In genomic region chr11:130070829-130071205, GRCh38 we compare ENCODE assay signal across 8 cellular contexts. TPM values are rescaled to one million over a fixed set of nuclear protein-coding genes. Genes with fewer than 3 reads are reported as not detected.
DNase-seq lines count a peak whose midpoint lies in the region; ATAC-seq, FAIRE-seq and TF ChIP-seq lines count a peak whose summit lies in the region.

No MANE protein-coding gene starts in this region.

- H3K4me3 Mint-ChIP-seq in activated CD4-positive, alpha-beta memory T cell treated with anti-CD3 and anti-CD28 coated beads for 36 hours, result peak overlapping the region; percentile 77

- no peaks in the 10 kb centered on the region for H3K36me3 ChIP-seq in heart left ventricle
- H3K36me3 ChIP-seq in rectal smooth muscle tissue (ENCODE audit: control insufficient read depth, insufficient read depth, low read length), result no peaks in the 10 kb centered on the region

- TF ChIP-seq CTCF in A549 (IDR thresholded peaks at IDR 0.05), result no peak
- TF ChIP-seq CTCF in heart left ventricle (IDR thresholded peaks at IDR 0.05), result no peak
- no peak for TF ChIP-seq CTCF in GM10248 (IDR thresholded peaks at IDR 0.05; ENCODE audit: control extremely low read depth, extremely low read depth, low read depth, missing control alignments)

- no peak overlapping the region for H3K9ac ChIP-seq in rectal smooth muscle tissue (ENCODE audit: low read length)

- CTCF ChIA-PET in A549 (lab: Yijun Ruan, JAX), result interaction anchor here (1.1 to 2.0 kb wide), 4 partner anchors 36 to 172 kb away, joined by 3 to 6 read pairs (median 4); no protein-coding TSS in a partner anchor
- CTCF ChIA-PET in activated CD4-positive, alpha-beta memory T cell treated with anti-CD3 and anti-CD28 coated beads for 36 hours (lab: Charles Lee), result interaction anchor here (0.6 to 2.1 kb wide), 16 partner anchors 11 to 846 kb away, joined by 3 to 13 read pairs (median 4); partner anchors contain the start of genes PRDM10 and SNX19
- CTCF ChIA-PET in GM10248 (lab: Yijun Ruan, JAX), result interaction anchor here (0.8 to 1.5 kb wide), 7 partner anchors 16 to 80 kb away, joined by 3 to 6 read pairs (median 4); no protein-coding TSS in a partner anchor

- ATAC-seq in A549, result 0 out of 6 replicates have a peak, but pooled peaks of 1 of the 2 experiments have one; percentile 2
- ATAC-seq in heart left ventricle, result peak in 1 of 4 donors; percentile 17
- no peak for ATAC-seq in HG03108 (IDR thresholded peaks at IDR 0.05; ENCODE audit: unreplicated experiment)

- no peak for TF ChIP-seq RAD21 in A549 (conservative IDR thresholded peaks at IDR 0.05 in 1 of 2, IDR thresholded peaks at IDR 0.05 in 1 of 2)

- peak in 1 of 2 experiments; percentile 4 for DNase-seq in A549 (ENCODE audit: low read depth in 1 of 2, low spot score in 1 of 2)
- peak; percentile 26 for DNase-seq in HCEC 1CT
- DNase-seq in activated CD4-positive, alpha-beta memory T cell treated with anti-CD3 and anti-CD28 coated beads for 36 hours, result no peak
- DNase-seq in heart left ventricle, result peak in 3 of 5 donors; percentile 16 to 40 (median 30)
- DNase-seq in stimulated activated CD4-positive, alpha-beta T cell treated with anti-CD3 and anti-CD28 coated beads, Interleukin-4, amount 100 ng/mL, for 24 hours, result no peak
- no peak for DNase-seq in GM10248 (ENCODE audit: extremely low spot score)

- peak overlapping the region; percentile 86 to 89 for H3K27ac ChIP-seq in A549
- H3K27ac ChIP-seq in heart left ventricle, result peak overlapping the region; percentile 78 to 98 (median 92)
- peak overlapping the region; percentile 92 for H3K27ac ChIP-seq in rectal smooth muscle tissue (ENCODE audit: low read depth, low read length)

- POLR2A ChIA-PET in A549 (lab: Yijun Ruan, JAX), result interaction anchor here (0.7 to 3.2 kb wide), 3 partner anchors 53 to 73 kb away, joined by 3 to 53 read pairs (median 7); partner anchors contain the start of gene PRDM10
- POLR2A ChIA-PET in activated CD4-positive, alpha-beta memory T cell treated with anti-CD3 and anti-CD28 coated beads for 36 hours (lab: Charles Lee), result interaction anchor here (1.1 to 2.3 kb wide), 5 partner anchors 10 to 69 kb away, joined by 3 to 10 read pairs (median 3); partner anchors contain the start of gene PRDM10
- POLR2A ChIA-PET in GM10248 (lab: Yijun Ruan, JAX), result interaction anchor here (1.0 kb wide), 1 partner anchor 67 kb away, joined by 4 read pairs; the partner anchor contains the start of gene PRDM10

- H3K4me2 ChIP-seq in A549, result peak overlapping the region; percentile 88

- no peaks in the 10 kb centered on the region for H3K9me3 Mint-ChIP-seq in activated CD4-positive, alpha-beta memory T cell treated with anti-CD3 and anti-CD28 coated beads for 36 hours

- intact Hi-C loops in activated CD4-positive, alpha-beta memory T cell treated with anti-CD3 and anti-CD28 coated beads for 36 hours (cut with micrococcal nuclease), result no loop called here
- intact Hi-C loops in heart left ventricle (cut with DNase I), result loop anchor here in 7 of 10 donors (2.0 to 10.0 kb wide), 4 partner anchors 51 to 62 kb away; no protein-coding TSS in a partner anchor

- no peak overlapping the region for H3K27ac Mint-ChIP-seq in activated CD4-positive, alpha-beta memory T cell treated with anti-CD3 and anti-CD28 coated beads for 36 hours

- TF ChIP-seq EP300 in A549 (IDR thresholded peaks at IDR 0.05), result no peak

- 5% methylated on average over 9 of the region's 24 CpGs for whole genome bisulfite sequencing in A549 (ENCODE audit: missing lambda C conversion rate)
- 1% methylated on average over 14 to 24 of the region's 24 CpGs for WGBS in heart left ventricle, 4 donors

- H3K27me3 ChIP-seq in heart left ventricle, result no peaks in the 10 kb centered on the region
- no peaks in the 10 kb centered on the region for H3K27me3 ChIP-seq in rectal smooth muscle tissue (ENCODE audit: control insufficient read depth, insufficient read depth, low read length)

- H3K4me1 ChIP-seq in A549 (peaks cover 4% of the 10 kb centered on the region; the same call in 1 of the 3 replicates), heart left ventricle (peaks cover 0 to 30% (median 20%) of the 10 kb centered on the region in 12 donors), rectal smooth muscle tissue (ENCODE audit: control insufficient read depth, insufficient read depth, low read length) (peaks cover 9% of the 10 kb centered on the region)

- H3K27me3 Mint-ChIP-seq in activated CD4-positive, alpha-beta memory T cell treated with anti-CD3 and anti-CD28 coated beads for 36 hours, result peaks cover 3% of the 10 kb centered on the region

- no peaks in the 10 kb centered on the region for H3K36me3 Mint-ChIP-seq in activated CD4-positive, alpha-beta memory T cell treated with anti-CD3 and anti-CD28 coated beads for 36 hours

- H3K4me1 Mint-ChIP-seq in activated CD4-positive, alpha-beta memory T cell treated with anti-CD3 and anti-CD28 coated beads for 36 hours (ENCODE audit: low read depth), result peaks cover 16% of the 10 kb centered on the region

- H3K9me3 ChIP-seq in A549 (no peaks in the 10 kb centered on the region), heart left ventricle (no peaks in the 10 kb centered on the region)

- FAIRE-seq in A549 (lab: Jason Lieb, UNC), result no peak

- H3K4me3 ChIP-seq in A549, result peak overlapping the region; percentile 96
- H3K4me3 ChIP-seq in heart left ventricle, result peak overlapping the region; percentile 59 to 99 (median 82)
- H3K4me3 ChIP-seq in rectal smooth muscle tissue (ENCODE audit: low read length), result peak overlapping the region; percentile 92

- TF ChIP-seq POLR2A in A549 (IDR thresholded peaks at IDR 0.05; ENCODE audit: low read length) (no peak), heart left ventricle (IDR thresholded peaks at IDR 0.05) (no peak)

TF ChIP-seq in A549, 52 proteins besides CTCF, POLR2A, EP300 and RAD21:
- no peak for TF ChIP-seq HEYL (CRISPR knock-in tag; IDR thresholded peaks at IDR 0.05)
- no peak for TF ChIP-seq ZFP36 (IDR thresholded peaks at IDR 0.05; ENCODE audit: borderline replicate concordance, partially characterized antibody)
- no peak for TF ChIP-seq ZNF302 (CRISPR knock-in tag; IDR thresholded peaks at IDR 0.05)
- TF ChIP-seq MAX (IDR thresholded peaks at IDR 0.05), result no peak
- no peak for TF ChIP-seq ESRRA (IDR thresholded peaks at IDR 0.05; ENCODE audit: borderline replicate concordance, low read length)
- no peak for TF ChIP-seq KDM5A (IDR thresholded peaks at IDR 0.05)
- no peak for TF ChIP-seq JUNB (IDR thresholded peaks at IDR 0.05)
- TF ChIP-seq CEBPB (IDR thresholded peaks at IDR 0.05), result no peak
- no peak for TF ChIP-seq EHF (CRISPR knock-in tag; IDR thresholded peaks at IDR 0.05)
- no peak for TF ChIP-seq BCL3 (IDR thresholded peaks at IDR 0.05)
- TF ChIP-seq RCOR1 (IDR thresholded peaks at IDR 0.05; ENCODE audit: low read depth, low read length), result no peak
- TF ChIP-seq BHLHE40 (IDR thresholded peaks at IDR 0.05; ENCODE audit: low read depth, low read length), result no peak
- no peak for TF ChIP-seq USF2 (IDR thresholded peaks at IDR 0.05)
- no peak for TF ChIP-seq ZSCAN20 (CRISPR knock-in tag; IDR thresholded peaks at IDR 0.05)
- no peak for TF ChIP-seq MAZ (IDR thresholded peaks at IDR 0.05; ENCODE audit: borderline replicate concordance, low read depth, low read length)
TF ChIP-seq in A549: peak in this region for 0.

RNA-seq across cellular contexts. Expression of gene APLP2, which starts 1.1 kb away (rescaled TPM):
- polyA plus RNA-seq in A549 (2011; rRNA removed) (166 and 185 TPM in 2 replicates), A549 (2017; fragmentation: RNase III; extraction: RNeasy Plus Mini Kit Qiagen cat#74134 plus additional on column Dnase treatment) (183 to 210 TPM (median 203 TPM) in 3 replicates), heart left ventricle (100 to 1,000 TPM; 121 to 222 TPM)
- polyA plus RNA-seq in A549 (2012; cell fraction: cytosol; rRNA removed), result 84.2 and 88.7 TPM in 2 replicates
- 128 and 156 TPM in 2 replicates for polyA plus RNA-seq in A549 (2012; cell fraction: nucleus; rRNA removed)
- 53.6 and 64.9 TPM in 2 replicates for polyA minus RNA-seq in A549 (2011; rRNA and poly(A)+ RNA removed)
- total RNA-seq in activated CD4-positive, alpha-beta memory T cell treated with anti-CD3 and anti-CD28 coated beads for 36 hours, result 10 to 100 TPM; 49.2 to 53.4 TPM
- total RNA-seq in heart left ventricle, result 100 to 1,000 TPM; 215 to 423 (median 334) TPM

Comparison
In these comparisons a context has a peak if more than half of its experiments do, and no peak if none do; other contexts are left out.
1. DNase-seq: peak in HCEC 1CT (single experiment) and heart left ventricle (3 of 5); none in activated CD4-positive, alpha-beta memory T cell treated with anti-CD3 and anti-CD28 coated beads for 36 hours (single experiment), stimulated activated CD4-positive, alpha-beta T cell treated with anti-CD3 and anti-CD28 coated beads, Interleukin-4, amount 100 ng/mL, for 24 hours (single experiment) and GM10248 (single experiment).
2. Peak in every context shown above with its lines, with median percentiles within 50 percentile points of each other: H3K27ac ChIP-seq and H3K4me3 ChIP-seq.